Comparison of ENCODE assay signal across 11 cellular contexts in genomic region chr2:31384771-31385276, GRCh38. TPM values are rescaled to one million over a fixed set of nuclear protein-coding genes. Genes with fewer than 3 reads are reported as not detected.
A peak's percentile ranks its signal among the peaks of the same experiment; 100 is the strongest.
DNase-seq lines count a peak whose midpoint lies in the region; ATAC-seq and TF ChIP-seq lines count a peak whose summit lies in the region.
"Had no signal": no experiment of that assay in that cellular context is flagged by ENCODE, and none has a peak within 500 bp of the region (broad histone marks: within the 10 kb centered on the region; RNA-seq: fewer than 3 reads in every experiment).

No MANE protein-coding gene starts in this region.

- peaks cover 18% of the 10 kb centered on the region for H3K4me1 ChIP-seq in mesenchymal stem cell (ENCODE audit: control insufficient read depth, insufficient read depth, low read depth, low read length)
- no peaks in the 10 kb centered on the region for H3K4me1 ChIP-seq in ascending aorta
- no peaks in the 10 kb centered on the region for H3K4me1 ChIP-seq in colonic mucosa

- no peaks in the 10 kb centered on the region for H3K27me3 ChIP-seq in MG63
- no peaks in the 10 kb centered on the region for H3K27me3 ChIP-seq in mesenchymal stem cell (ENCODE audit: control insufficient read depth in 1 of 2, insufficient read depth in 1 of 2, low read length in 2 of 2)
- H3K27me3 ChIP-seq in ascending aorta: no peaks in the 10 kb centered on the region
- H3K27me3 ChIP-seq in colonic mucosa: no peaks in the 10 kb centered on the region

- CTCF ChIA-PET in MCF 10A (lab: Yijun Ruan, JAX): interaction anchor here (0.7 to 3.7 kb wide), 3 partner anchors 17 to 138 kb away, joined by 3 to 11 read pairs (median 11); no protein-coding TSS in a partner anchor

- peaks cover 30% of the 10 kb centered on the region for H3K4me1 Mint-ChIP-seq in MCF 10A (ENCODE audit: insufficient read depth, unreplicated experiment)
- H3K4me1 Mint-ChIP-seq: central memory CD8-positive, alpha-beta T cell had no signal

- H3K23ac ChIP-seq in mesenchymal stem cell (ENCODE audit: low read length in 2 of 2): no peak overlapping the region

- 33% methylated on average over 3 of the region's 3 CpGs for WGBS in mesenchymal stem cell

- H3K9me3 Mint-ChIP-seq in MCF 10A (ENCODE audit: unreplicated experiment): no peaks in the 10 kb centered on the region
- H3K9me3 Mint-ChIP-seq: CD8-positive, alpha-beta T cell; central memory CD8-positive, alpha-beta T cell had no signal

- H2BK120ac ChIP-seq in mesenchymal stem cell (ENCODE audit: low read depth, low read length): no peak overlapping the region

- no peak overlapping the region for H3K4me2 ChIP-seq in mesenchymal stem cell (ENCODE audit: low read length, poor library complexity, severe bottlenecking)

- no peak overlapping the region for H2BK15ac ChIP-seq in mesenchymal stem cell (ENCODE audit: low read depth, poor library complexity, severe bottlenecking)

- no peak for TF ChIP-seq CTCF in AG10803 (conservative IDR thresholded peaks at IDR 0.05; ENCODE audit: low read length)
- TF ChIP-seq CTCF in MCF 10A (IDR thresholded peaks at IDR 0.05; ENCODE audit: unreplicated experiment): no peak
- TF ChIP-seq CTCF in ascending aorta (IDR thresholded peaks at IDR 0.05): no peak
- TF ChIP-seq CTCF in colonic mucosa (IDR thresholded peaks at IDR 0.05): no peak

- no peak overlapping the region for H2AFZ ChIP-seq in mesenchymal stem cell (ENCODE audit: low read depth, low read length)

- H3K14ac ChIP-seq in mesenchymal stem cell (ENCODE audit: low read length in 2 of 2): no peak overlapping the region

- BruUV-seq in MCF 10A (replicated peaks; lab: Mats Ljungman, UMichigan): TSS peak; percentile 89

- peak overlapping the region; percentile 83 for H2AK5ac ChIP-seq in mesenchymal stem cell (ENCODE audit: low read length, severe bottlenecking)

- no peak overlapping the region for H3K4ac ChIP-seq in mesenchymal stem cell (ENCODE audit: low read depth in 1 of 2, low read length in 2 of 2)

- POLR2A ChIA-PET in MCF 10A (lab: Yijun Ruan, JAX): interaction anchor here (0.7 to 5.0 kb wide), 11 partner anchors 12 to 46 kb away, joined by 3 to 36 read pairs (median 3); partner anchors contain the start of gene XDH

- H3K9me3 ChIP-seq in MG63 (no peaks in the 10 kb centered on the region), mesenchymal stem cell (ENCODE audit: control insufficient read depth, low read length) (no peaks in the 10 kb centered on the region), ascending aorta (no peaks in the 10 kb centered on the region), colonic mucosa (no peaks in the 10 kb centered on the region)

- intact Hi-C loops in MCF 10A (cut with micrococcal nuclease): loop anchor here (1.0 to 2.0 kb wide), 2 partner anchors 16 to 29 kb away; partner anchors contain the start of gene XDH
- intact Hi-C loops in ascending aorta (cut with DNase I): no loop called here
- intact Hi-C loops in colonic mucosa (cut with DNase I): no loop called here

- H2BK5ac ChIP-seq in mesenchymal stem cell (ENCODE audit: low read depth, low read length, poor library complexity, severe bottlenecking): no peak overlapping the region

- H4K91ac ChIP-seq in mesenchymal stem cell (ENCODE audit: low read length): no peak overlapping the region

- H3K18ac ChIP-seq in mesenchymal stem cell (ENCODE audit: low read depth in 1 of 2, low read length in 2 of 2): no peak overlapping the region

- H2BK12ac ChIP-seq in mesenchymal stem cell (ENCODE audit: low read length in 2 of 2): peak overlapping the region in 1 of 2 experiments; percentile 69

- H3K4me3 Mint-ChIP-seq in MCF 10A (ENCODE audit: unreplicated experiment): peak overlapping the region; percentile 34
- H3K4me3 Mint-ChIP-seq: CD8-positive, alpha-beta T cell; central memory CD8-positive, alpha-beta T cell had no signal

- H3K36me3 Mint-ChIP-seq in MCF 10A (ENCODE audit: insufficient read depth, unreplicated experiment): peaks cover 38% of the 10 kb centered on the region
- H3K36me3 Mint-ChIP-seq: CD8-positive, alpha-beta T cell had no signal

- peak overlapping the region; percentile 99 for H3K27ac Mint-ChIP-seq in MCF 10A (ENCODE audit: low read depth, unreplicated experiment)
- H3K27ac Mint-ChIP-seq: CD8-positive, alpha-beta T cell had no signal

- H3K79me1 ChIP-seq in mesenchymal stem cell (replicated peaks; ENCODE audit: low read length, poor library complexity, severe bottlenecking): no peaks in the 10 kb centered on the region

- H3K27ac ChIP-seq in mesenchymal stem cell (ENCODE audit: low read length, poor library complexity, severe bottlenecking) (peak overlapping the region; percentile 87), ascending aorta (no peak overlapping the region), colonic mucosa (no peak overlapping the region)

- H3K9ac ChIP-seq in mesenchymal stem cell (ENCODE audit: low read length): peak overlapping the region; percentile 88
- H3K9ac ChIP-seq in colonic mucosa (ENCODE audit: low read depth in 2 of 2, low read length in 2 of 2): no peak overlapping the region

- DNase-seq in AG10803 (ENCODE audit: low read depth): peak; percentile 97
- peak; percentile 62 for DNase-seq in MG63
- DNase-seq in MCF 10A (ENCODE audit: unreplicated experiment): peak; percentile 95
- DNase-seq in mesenchymal stem cell: peak; percentile 76
- no peak for DNase-seq in NCI-H2196 (lab: John Stamatoyannopoulos, UW; ENCODE audit: unreplicated experiment)
- no peak for DNase-seq in ascending aorta (ENCODE audit: low spot score in 2 of 2)
- no peak for DNase-seq in colonic mucosa
- DNase-seq: retina had no signal

- no peaks in the 10 kb centered on the region for H3K27me3 Mint-ChIP-seq in MCF 10A (ENCODE audit: insufficient read depth, unreplicated experiment)

- H4K8ac ChIP-seq in mesenchymal stem cell (ENCODE audit: low read length): no peak overlapping the region

- no peaks in the 10 kb centered on the region for H3K36me3 ChIP-seq in MG63
- H3K36me3 ChIP-seq in mesenchymal stem cell (ENCODE audit: control insufficient read depth in 1 of 2, insufficient read depth in 2 of 2, low read depth in 1 of 2, low read length in 2 of 2): no peaks in the 10 kb centered on the region
- no peaks in the 10 kb centered on the region for H3K36me3 ChIP-seq in ascending aorta
- no peaks in the 10 kb centered on the region for H3K36me3 ChIP-seq in colonic mucosa

- H3K4me3 ChIP-seq in AG10803 (ENCODE audit: low read length) (no peak overlapping the region), MG63 (no peak overlapping the region), mesenchymal stem cell (ENCODE audit: insufficient read depth in 1 of 2, low read depth in 1 of 2, low read length in 2 of 2) (no peak overlapping the region), ascending aorta (no peak overlapping the region), colonic mucosa (no peak overlapping the region)

- ATAC-seq in GM21360 (IDR thresholded peaks at IDR 0.05; ENCODE audit: unreplicated experiment): no peak
- ATAC-seq: CD8-positive, alpha-beta T cell had no signal

RNA-seq across cellular contexts. Expression of gene XDH, which starts 29.7 kb away (rescaled TPM):
- 0.69 TPM in 1 of 2 replicates, not detected in the other for total RNA-seq in MG63 (2014; rRNA removed; shearing (Covaris generic); ENCODE audit: low replicate concordance)
- total RNA-seq in MCF 10A (2022) (29.3 and 47.5 TPM in 2 replicates), ascending aorta (not detected), colonic mucosa (10 to 100 TPM; 18.4 to 44.4 TPM)
- polyA plus RNA-seq in mesenchymal stem cell (2013, experiment 1 of 2): 0.01 TPM
- polyA plus RNA-seq in mesenchymal stem cell (2013, experiment 2 of 2): 0.01 TPM
- total RNA-seq: CD8-positive, alpha-beta T cell had no signal

Comparison
In these comparisons a context has a peak if more than half of its experiments do, and no peak if none do; other contexts are left out.
1. DNase-seq: peak in AG10803 (single experiment), MG63 (single experiment), MCF 10A (single experiment) and mesenchymal stem cell (single experiment); none in NCI-H2196 (single experiment), ascending aorta (0 of 2) and colonic mucosa (single experiment).
2. RNA of gene XDH, which starts 29.7 kb away (total RNA-seq): 29.3 to 47.5 TPM in MCF 10A and 18.4 to 44.4 TPM in colonic mucosa; 0.69 TPM in MG63 and not detected in ascending aorta (single experiment); every median in the first group is over 10 times any median in the second.